ENCODE assay signal across 12 cellular contexts in genomic region chr18:63271881-63272299, GRCh38. TPM values are rescaled to one million over a fixed set of nuclear protein-coding genes. Genes with fewer than 3 reads are reported as not detected.
DNase-seq lines count a peak whose midpoint lies in the region; ATAC-seq, FAIRE-seq and TF ChIP-seq lines count a peak whose summit lies in the region.
"Had no signal": no experiment of that assay in that cellular context is flagged by ENCODE, and none has a peak within 500 bp of the region (broad histone marks: within the 10 kb centered on the region; RNA-seq: fewer than 3 reads in every experiment).

No MANE protein-coding gene starts in this region.

- no peak overlapping the region for H3K4me3 Mint-ChIP-seq in activated naive CD4-positive, alpha-beta T cell treated with anti-CD3 and anti-CD28 coated beads, Interleukin-2, amount 50 U/mL, for 24 hours

- H3K36me3 Mint-ChIP-seq in activated naive CD4-positive, alpha-beta T cell treated with anti-CD3 and anti-CD28 coated beads, Interleukin-2, amount 50 U/mL, for 24 hours: peaks cover 11% of the 10 kb centered on the region

- no peak overlapping the region for H3K4me3 ChIP-seq in mesodermal cell (ENCODE audit: extremely low read depth, insufficient read depth, low read length, poor library complexity, severe bottlenecking)
- H3K4me3 ChIP-seq in vagina: no peak overlapping the region

- peaks cover 97% of the 10 kb centered on the region for H3K4me1 Mint-ChIP-seq in activated naive CD4-positive, alpha-beta T cell treated with anti-CD3 and anti-CD28 coated beads, Interleukin-2, amount 50 U/mL, for 24 hours

- peak overlapping the region; percentile 59 for H3K27ac Mint-ChIP-seq in activated naive CD4-positive, alpha-beta T cell treated with anti-CD3 and anti-CD28 coated beads, Interleukin-2, amount 50 U/mL, for 24 hours

- TF ChIP-seq POLR2A in vagina (IDR thresholded peaks at IDR 0.05): no peak

- TF ChIP-seq CTCF in vagina (IDR thresholded peaks at IDR 0.05): no peak

- no peaks in the 10 kb centered on the region for H3K27me3 ChIP-seq in vagina

- H3K9me3 Mint-ChIP-seq in activated naive CD4-positive, alpha-beta T cell treated with anti-CD3 and anti-CD28 coated beads, Interleukin-2, amount 50 U/mL, for 24 hours: no peaks in the 10 kb centered on the region

- no peaks in the 10 kb centered on the region for H3K27me3 Mint-ChIP-seq in activated naive CD4-positive, alpha-beta T cell treated with anti-CD3 and anti-CD28 coated beads, Interleukin-2, amount 50 U/mL, for 24 hours

- no peaks in the 10 kb centered on the region for H3K36me3 ChIP-seq in mesodermal cell (ENCODE audit: control insufficient read depth, insufficient read depth, low read length)
- no peaks in the 10 kb centered on the region for H3K36me3 ChIP-seq in vagina

- FAIRE-seq in urothelium cell line (lab: Jason Lieb, UNC): no peak
- FAIRE-seq: HTR-8/SVneo had no signal

- no peaks in the 10 kb centered on the region for H3K4me1 ChIP-seq in mesodermal cell (ENCODE audit: control insufficient read depth, insufficient read depth, low read length, poor library complexity, severe bottlenecking)
- H3K4me1 ChIP-seq in vagina: peaks cover 43% of the 10 kb centered on the region

- H3K9me3 ChIP-seq in mesodermal cell (ENCODE audit: control insufficient read depth, low read length) (no peaks in the 10 kb centered on the region), vagina (no peaks in the 10 kb centered on the region)

- ATAC-seq in GM21576 (IDR thresholded peaks at IDR 0.05; ENCODE audit: unreplicated experiment): no peak

- no peak for DNase-seq in activated naive CD4-positive, alpha-beta T cell treated with anti-CD3 and anti-CD28 coated beads, Interleukin-2, amount 50 U/mL, for 16 hours
- peak; percentile 65 for DNase-seq in SKM-1 treated with dmso at 0.1 percent for 144 hours (lab: John Stamatoyannopoulos, UW; ENCODE audit: unreplicated experiment)
- DNase-seq in vagina (ENCODE audit: extremely low spot score in 2 of 2): no peak
- no peak for DNase-seq in urothelium cell line (ENCODE audit: low spot score)
- DNase-seq in superior temporal gyrus (ENCODE audit: extremely low spot score): no peak
- DNase-seq: activated T-cell treated with anti-CD3 and anti-CD28 coated beads, Interleukin-2, amount 50 U/mL, for 48 hours; NCI-H226; T1000 had no signal

- WGBS in mesodermal cell (ENCODE audit: insufficient coverage in 2 of 2), 2 experiments: 92 to 100% methylated on average over 3 of the region's 3 CpGs

- intact Hi-C loops in vagina (cut with DNase I): no loop called here

- peak overlapping the region; percentile 25 for H3K27ac ChIP-seq in mesodermal cell (ENCODE audit: low read depth, low read length, severe bottlenecking)
- peak overlapping the region; percentile 27 for H3K27ac ChIP-seq in vagina

RNA-seq across cellular contexts. Expression of gene BCL2, which starts 47.7 kb away (rescaled TPM):
- 3.8 TPM for polyA plus RNA-seq in mesodermal cell (2013, experiment 1 of 2)
- polyA plus RNA-seq in mesodermal cell (2013, experiment 2 of 2): 2.5 TPM
- total RNA-seq in vagina: 18.7 TPM
